ENCODE assay signal across 8 cellular contexts in genomic region chr14:99884834-99885648, GRCh38.
A peak's percentile ranks its signal among the peaks of the same experiment; 100 is the strongest.
DNase-seq lines count a peak whose midpoint lies in the region; ATAC-seq and TF ChIP-seq lines count a peak whose summit lies in the region.

No MANE protein-coding gene starts in this region.

- H3K27me3 ChIP-seq in PC-3 (ENCODE audit: low read length) (no peaks in the 10 kb centered on the region), lower lobe of right lung (ENCODE audit: low read depth) (no peaks in the 10 kb centered on the region)

- POLR2A ChIA-PET in PC-3 (lab: Charles Lee; ENCODE audit: unreplicated experiment) = no interaction called here

- H3K36me3 ChIP-seq in PC-3 (ENCODE audit: low read depth, low read length) (no peaks in the 10 kb centered on the region), lower lobe of right lung (peaks cover 3% of the 10 kb centered on the region)

- peaks cover 5% of the 10 kb centered on the region for H3K4me1 ChIP-seq in PC-3 (ENCODE audit: insufficient read depth, low read length)
- no peaks in the 10 kb centered on the region for H3K4me1 ChIP-seq in lower lobe of right lung

- H3K36me3 Mint-ChIP-seq in CD14-positive monocyte = no peaks in the 10 kb centered on the region

- no peaks in the 10 kb centered on the region for H3K79me2 ChIP-seq in PC-3 (ENCODE audit: low read length)

- H3K4me2 ChIP-seq in PC-3 (ENCODE audit: low read length) = no peak overlapping the region

- ATAC-seq in PC-3 (peak; percentile 82), lower lobe of right lung (peak; percentile 77 to 82), HG03457 (IDR thresholded peaks at IDR 0.05; ENCODE audit: unreplicated experiment) (no peak), HG03097 (IDR thresholded peaks at IDR 0.05; ENCODE audit: low FRiP score, unreplicated experiment) (no peak)

- no peaks in the 10 kb centered on the region for H3K4me1 Mint-ChIP-seq in CD14-positive monocyte

- no peak overlapping the region for H3K4me3 Mint-ChIP-seq in CD14-positive monocyte

- TF ChIP-seq CTCF in CD14-positive monocyte (IDR thresholded peaks at IDR 0.05) (peak; percentile 77), GM13976 (IDR thresholded peaks at IDR 0.05; ENCODE audit: borderline replicate concordance, control extremely low read depth, extremely low read depth, insufficient read depth, missing control alignments) (peak; percentile 52), PC-3 (conservative IDR thresholded peaks at IDR 0.05; ENCODE audit: low read depth, low read length) (peak; percentile 90), lower lobe of right lung (IDR thresholded peaks at IDR 0.05) (peak; percentile 79)

- in situ Hi-C loops in GM13976 (cut with MboI; ENCODE audit: low sequenced_read_pairs, unreplicated experiment) = loop anchor here (10.0 kb wide), 2 partner anchors 160 to 360 kb away; no protein-coding TSS in a partner anchor
- in situ Hi-C loops in KBM-7 (cut with MboI; ENCODE audit: low pct_unique_long_range_greater_than_20kb, low sequenced_read_pairs) = loop anchor here (25.0 kb wide), 1 partner anchor 373 kb away; no protein-coding TSS in a partner anchor

- no peaks in the 10 kb centered on the region for H3K9me2 ChIP-seq in PC-3 (replicated peaks; ENCODE audit: low read length)

- H3K4me3 ChIP-seq in PC-3 (ENCODE audit: low read length) = no peak overlapping the region
- H3K4me3 ChIP-seq in lower lobe of right lung = no peak overlapping the region

- H4K20me1 ChIP-seq in PC-3 (ENCODE audit: low read length) = no peaks in the 10 kb centered on the region

- H3K27ac ChIP-seq in PC-3 (ENCODE audit: low read length) (no peak overlapping the region), lower lobe of right lung (no peak overlapping the region)

- no peak overlapping the region for H3K9ac ChIP-seq in PC-3 (ENCODE audit: low read length)

- no TSS peak for BruUV-seq in PC-3 (replicated peaks; lab: Mats Ljungman, UMichigan)

- no peak overlapping the region for H2AFZ ChIP-seq in PC-3 (ENCODE audit: low read length)

- DNase-seq in CD14-positive monocyte (ENCODE audit: low spot score) (no peak), GM13976 (ENCODE audit: low spot score) (peak; percentile 68), KBM-7 (peak; percentile 54), PC-3 (peak; percentile 76), dedifferentiated amniotic fluid mesenchymal stem cell (ENCODE audit: extremely low spot score) (peak; percentile 79), lower lobe of right lung (no peak)

- H3F3A ChIP-seq in PC-3 (ENCODE audit: low read length, unreplicated experiment) = no peaks in the 10 kb centered on the region

- intact Hi-C loops in CD14-positive monocyte (cut with micrococcal nuclease) = loop anchor here in 1 of 2 donors (5.0 kb wide), 1 partner anchor 363 kb away; no protein-coding TSS in a partner anchor
- intact Hi-C loops in PC-3 (cut with micrococcal nuclease) = loop anchor here (1.0 to 2.0 kb wide), 3 partner anchors 90 to 202 kb away; no protein-coding TSS in a partner anchor
- intact Hi-C loops in lower lobe of right lung (cut with DNase I) = loop anchor here (10.0 kb wide), 1 partner anchor 150 kb away; no protein-coding TSS in a partner anchor

- H3K27ac Mint-ChIP-seq in CD14-positive monocyte = no peak overlapping the region

- H3K27me3 Mint-ChIP-seq in CD14-positive monocyte (ENCODE audit: low read depth in 3 of 3) = peaks cover 4 to 18% (median 11%) of the 10 kb centered on the region in 3 donors

- CTCF ChIA-PET in PC-3 (lab: Charles Lee) = interaction anchor here (0.7 kb wide), 1 partner anchor 86 kb away, joined by 3 read pairs; no protein-coding TSS in a partner anchor

- H3K9me3 ChIP-seq in PC-3 (ENCODE audit: low read length) (no peaks in the 10 kb centered on the region), lower lobe of right lung (no peaks in the 10 kb centered on the region)

- H3K9me3 Mint-ChIP-seq in CD14-positive monocyte = no peaks in the 10 kb centered on the region

Comparison
In these comparisons a context has a peak if more than half of its experiments do, and no peak if none do; other contexts are left out.
1. DNase-seq: peak in GM13976 (single experiment), KBM-7 (single experiment), PC-3 (single experiment) and dedifferentiated amniotic fluid mesenchymal stem cell (single experiment); none in CD14-positive monocyte (single experiment) and lower lobe of right lung (single experiment).
2. ATAC-seq: peak in PC-3 (single experiment) and lower lobe of right lung (2 of 2); none in HG03457 (single experiment) and HG03097 (single experiment).
3. Peak in every context shown above with its lines, with median percentiles within 50 percentile points of each other: CTCF ChIP-seq.